ENCODE assay signal across 9 cellular contexts in genomic region chr9:125472926-125473701, GRCh38.
DNase-seq lines count a peak whose midpoint lies in the region; ATAC-seq and TF ChIP-seq lines count a peak whose summit lies in the region.
"Had no signal": no experiment of that assay in that cellular context is flagged by ENCODE, and none has a peak within 500 bp of the region (broad histone marks: within the 10 kb centered on the region; RNA-seq: fewer than 3 reads in every experiment).

No MANE protein-coding gene starts in this region.

- DNase-seq in HuH-7 (ENCODE audit: low spot score) (peak; percentile 65), amniotic epithelial cell (ENCODE audit: low read depth) (peak; percentile 99), iPS-NIHi7 (ENCODE audit: extremely low spot score) (peak; percentile 60), stomach (no peak), posterior vena cava (ENCODE audit: low spot score) (no peak), gastrocnemius medialis (no peak)
- no peak for DNase-seq in stimulated activated naive CD4-positive, alpha-beta T cell (lab: John Stamatoyannopoulos, UW)
- DNase-seq: SHP77 had no signal

- H3K4me1 ChIP-seq in stomach (peaks cover 9 to 71% (median 40%) of the 10 kb centered on the region in 4 donors), gastrocnemius medialis (no peaks in the 10 kb centered on the region)

- no peak for ATAC-seq in HG02852 (IDR thresholded peaks at IDR 0.05; ENCODE audit: unreplicated experiment)
- ATAC-seq in gastrocnemius medialis: no peak

- TF ChIP-seq POLR2A in stomach (IDR thresholded peaks at IDR 0.05) (no peak), gastrocnemius medialis (IDR thresholded peaks at IDR 0.05) (no peak)

- intact Hi-C loops in stomach (cut with DNase I; ENCODE audit: low total_unique reads) (no loop called here), posterior vena cava (cut with DNase I) (loop anchor here in 1 of 2 donors (10.0 kb wide), 1 partner anchor 72 kb away; no protein-coding TSS in a partner anchor), gastrocnemius medialis (cut with DNase I; ENCODE audit: low total_unique reads) (no loop called here)

- H3K36me3 ChIP-seq in stomach: peaks cover 0 to 24% (median 12%) of the 10 kb centered on the region in 4 donors
- H3K36me3 ChIP-seq in gastrocnemius medialis: no peaks in the 10 kb centered on the region

- H3K4me3 ChIP-seq in stomach (no peak overlapping the region), gastrocnemius medialis (no peak overlapping the region)

- 54 to 66% (median 62%) methylated on average over 11 of the region's 11 CpGs for WGBS in stomach, 5 donors

- in situ Hi-C loops in gastrocnemius medialis (cut with MboI; ENCODE audit: low sequenced_read_pairs in 4 of 4): no loop called here

- no peaks in the 10 kb centered on the region for H3K9me3 ChIP-seq in stomach
- no peaks in the 10 kb centered on the region for H3K9me3 ChIP-seq in gastrocnemius medialis

- no peak for TF ChIP-seq CTCF in stomach (IDR thresholded peaks at IDR 0.05)
- no peak for TF ChIP-seq CTCF in gastrocnemius medialis (IDR thresholded peaks at IDR 0.05 in 4 of 5, conservative IDR thresholded peaks at IDR 0.05 in 1 of 5)

- H3K27me3 ChIP-seq in stomach: no peaks in the 10 kb centered on the region
- no peaks in the 10 kb centered on the region for H3K27me3 ChIP-seq in gastrocnemius medialis

- no peak for TF ChIP-seq EP300 in stomach (IDR thresholded peaks at IDR 0.05)

- H3K27ac ChIP-seq in stomach (peak overlapping the region in 4 of 5 donors; percentile 35 to 78 (median 70)), gastrocnemius medialis (no peak overlapping the region)

Comparison
In these comparisons a context has a peak if more than half of its experiments do, and no peak if none do; other contexts are left out.
1. DNase-seq: peak in HuH-7 (single experiment), amniotic epithelial cell (single experiment) and iPS-NIHi7 (single experiment); none in stomach (single experiment), posterior vena cava (single experiment), stimulated activated naive CD4-positive, alpha-beta T cell (0 of 6) and gastrocnemius medialis (0 of 2).
2. H3K27ac ChIP-seq: peak in stomach (4 of 5); none in gastrocnemius medialis (0 of 4).